Comparison of ENCODE assay signal across 17 cellular contexts in the genomic region with DNA sequence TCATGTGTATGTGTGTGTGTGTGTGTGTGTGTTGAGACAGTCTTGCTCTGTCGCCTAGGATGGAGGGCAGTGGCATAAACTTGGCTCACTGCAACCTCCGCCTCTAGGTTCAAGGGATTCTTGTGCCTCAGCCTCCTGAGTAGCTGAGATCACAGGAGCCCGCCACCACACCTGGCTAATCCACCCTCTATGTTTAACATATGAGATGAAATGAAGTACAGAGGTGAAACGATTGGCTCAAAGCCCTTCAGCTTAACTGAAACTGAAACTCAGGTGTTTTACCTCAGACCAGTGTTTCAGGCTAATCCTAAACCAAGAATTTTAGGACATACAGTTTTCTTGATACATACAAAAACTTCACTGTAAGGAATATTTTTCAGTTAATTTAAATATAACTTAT.
"Had no signal": no experiment of that assay in that cellular context is flagged by ENCODE, and none has a peak within 500 bp of the region (broad histone marks: within the 10 kb centered on the region; RNA-seq: fewer than 3 reads in every experiment).

No MANE protein-coding gene starts in this region.

- H3K27ac Mint-ChIP-seq: activated T-cell treated with anti-CD3 and anti-CD28 coated beads, Interleukin-2, amount 50 U/mL, for 72 hours; memory B cell; naive B cell; stimulated activated naive CD8-positive, alpha-beta T cell treated with anti-CD3 and anti-CD28 coated beads, Interleukin-15, Interleukin-2, amounts not matched to agents 100 ng/mL and 50 ng/mL, for 24 hours; type B pancreatic cell had no signal

- H3K4me3 ChIP-seq: gastrocnemius medialis, left ventricle myocardium inferior, mucosa of descending colon, right atrium auricular region had no signal

- H3K9me3 Mint-ChIP-seq: activated T-cell treated with anti-CD3 and anti-CD28 coated beads, Interleukin-2, amount 50 U/mL, for 72 hours; memory B cell; naive B cell; neural crest cell; type B pancreatic cell had no signal

- H3K36me3 Mint-ChIP-seq: type B pancreatic cell had no signal

- H3K27me3 ChIP-seq: gastrocnemius medialis, right atrium auricular region had no signal

- DNase-seq: activated CD8-positive, alpha-beta memory T cell treated with anti-CD3 and anti-CD28 coated beads for 24 hours; activated effector memory CD4-positive, alpha-beta T cell treated with anti-CD3 and anti-CD28 coated beads, Interleukin-2, amount 50 U/mL, for 16 hours; activated naive CD4-positive, alpha-beta T cell treated with anti-CD3 and anti-CD28 coated beads, Interleukin-2, amount 50 U/mL, for 16 hours; activated T-cell treated with anti-CD3 and anti-CD28 coated beads, Interleukin-2, amount 50 U/mL, for 72 hours; aorta; cortex of kidney; gastrocnemius medialis; head of caudate nucleus; left ventricle myocardium inferior; mucosa of descending colon; naive B cell had no signal

- H3K4me1 ChIP-seq: left ventricle myocardium inferior, right atrium auricular region had no signal

- H3K4me1 Mint-ChIP-seq: neural crest cell had no signal

- H3K36me3 ChIP-seq: gastrocnemius medialis, left ventricle myocardium inferior, right atrium auricular region had no signal

- H3K27ac ChIP-seq: left ventricle myocardium inferior, right atrium auricular region had no signal

- H3K4me3 Mint-ChIP-seq: activated T-cell treated with anti-CD3 and anti-CD28 coated beads, Interleukin-2, amount 50 U/mL, for 72 hours; memory B cell; naive B cell; neural crest cell; stimulated activated naive CD8-positive, alpha-beta T cell treated with anti-CD3 and anti-CD28 coated beads, Interleukin-15, Interleukin-2, amounts not matched to agents 100 ng/mL and 50 ng/mL, for 24 hours; type B pancreatic cell had no signal

- H3K27me3 Mint-ChIP-seq: memory B cell; naive B cell; stimulated activated naive CD8-positive, alpha-beta T cell treated with anti-CD3 and anti-CD28 coated beads, Interleukin-15, Interleukin-2, amounts not matched to agents 100 ng/mL and 50 ng/mL, for 24 hours; type B pancreatic cell had no signal

- ATAC-seq: activated CD4-positive, CD25-positive, alpha-beta regulatory T cell treated with anti-CD3 and anti-CD28 coated beads, Interleukin-2, amount 50 U/mL, for 24 hours; activated T-cell treated with anti-CD3 and anti-CD28 coated beads, Interleukin-2, amount 50 U/mL, for 72 hours; gastrocnemius medialis; mucosa of descending colon had no signal

- H3K9me3 ChIP-seq: gastrocnemius medialis, left ventricle myocardium inferior, mucosa of descending colon, right atrium auricular region had no signal
